Comparison of ENCODE assay signal across 8 cellular contexts in genomic region chr2:219560037-219560892, GRCh38. TPM values are rescaled to one million over a fixed set of nuclear protein-coding genes. Genes with fewer than 3 reads are reported as not detected.
DNase-seq lines count a peak whose midpoint lies in the region; ATAC-seq and TF ChIP-seq lines count a peak whose summit lies in the region.

No MANE protein-coding gene starts in this region.

- peak; percentile 21 for DNase-seq in activated CD4-positive, alpha-beta memory T cell treated with anti-CD3 and anti-CD28 coated beads for 36 hours
- DNase-seq in activated CD4-positive, alpha-beta memory T cell treated with anti-CD3 and anti-CD28 coated beads, Interleukin-2, amount 10 ng/mL, durations not matched to agents 7 days and 5 days, result no peak
- peak; percentile 35 for DNase-seq in OCI-M1 (lab: John Stamatoyannopoulos, UW)
- DNase-seq in fibroblast of villous mesenchyme (ENCODE audit: low read depth), result no peak
- DNase-seq in stimulated activated CD8-positive, alpha-beta memory T cell treated with anti-CD3 and anti-CD28 coated beads, Interleukin-4, amount 100 ng/mL, for 48 hours, result peak; percentile 37
- no peak for DNase-seq in HAP-1 (ENCODE audit: low spot score in 2 of 2)

- POLR2A ChIA-PET in activated CD4-positive, alpha-beta memory T cell treated with anti-CD3 and anti-CD28 coated beads for 36 hours (lab: Charles Lee), result no interaction called here
- POLR2A ChIA-PET in activated CD4-positive, alpha-beta memory T cell treated with anti-CD3 and anti-CD28 coated beads, Interleukin-2, amount 10 ng/mL, durations not matched to agents 7 days and 5 days (lab: Charles Lee), result no interaction called here

- in situ Hi-C loops in HAP-1 (cut with MboI; ENCODE audit: low sequenced_read_pairs), result no loop called here

- intact Hi-C loops in activated CD4-positive, alpha-beta memory T cell treated with anti-CD3 and anti-CD28 coated beads for 36 hours (cut with micrococcal nuclease), result no loop called here

- CTCF ChIA-PET in activated CD4-positive, alpha-beta memory T cell treated with anti-CD3 and anti-CD28 coated beads for 36 hours (lab: Charles Lee), result interaction anchor here (0.6 to 6.0 kb wide), 20 partner anchors 8 to 172 kb away, joined by 3 to 73 read pairs (median 4); partner anchors contain the start of genes CHPF, DNPEP, INHA and OBSL1
- CTCF ChIA-PET in activated CD4-positive, alpha-beta memory T cell treated with anti-CD3 and anti-CD28 coated beads, Interleukin-2, amount 10 ng/mL, durations not matched to agents 7 days and 5 days (lab: Charles Lee), result interaction anchor here (0.6 to 3.6 kb wide), 14 partner anchors 9 to 91 kb away, joined by 3 to 34 read pairs (median 4); partner anchors contain the start of genes CHPF, GMPPA, OBSL1 and TMEM198

- H3K9me3 Mint-ChIP-seq in activated CD4-positive, alpha-beta memory T cell treated with anti-CD3 and anti-CD28 coated beads for 36 hours, result no peaks in the 10 kb centered on the region
- H3K9me3 Mint-ChIP-seq in activated CD4-positive, alpha-beta memory T cell treated with anti-CD3 and anti-CD28 coated beads, Interleukin-2, amount 10 ng/mL, durations not matched to agents 7 days and 5 days, result no peaks in the 10 kb centered on the region

- H3K4me3 ChIP-seq in fibroblast of villous mesenchyme (ENCODE audit: low read depth, low read length) (no peak overlapping the region), HAP-1 (no peak overlapping the region)

- H3K9me3 ChIP-seq in HAP-1, result no peaks in the 10 kb centered on the region

- peaks cover 15% of the 10 kb centered on the region for H3K27me3 Mint-ChIP-seq in activated CD4-positive, alpha-beta memory T cell treated with anti-CD3 and anti-CD28 coated beads for 36 hours
- H3K27me3 Mint-ChIP-seq in activated CD4-positive, alpha-beta memory T cell treated with anti-CD3 and anti-CD28 coated beads, Interleukin-2, amount 10 ng/mL, durations not matched to agents 7 days and 5 days, result no peaks in the 10 kb centered on the region

- ATAC-seq in GM21367 (IDR thresholded peaks at IDR 0.05; ENCODE audit: unreplicated experiment) (no peak), HG02571 (IDR thresholded peaks at IDR 0.05; ENCODE audit: unreplicated experiment) (no peak)

- no peak overlapping the region for H3K4me3 Mint-ChIP-seq in activated CD4-positive, alpha-beta memory T cell treated with anti-CD3 and anti-CD28 coated beads for 36 hours
- H3K4me3 Mint-ChIP-seq in activated CD4-positive, alpha-beta memory T cell treated with anti-CD3 and anti-CD28 coated beads, Interleukin-2, amount 10 ng/mL, durations not matched to agents 7 days and 5 days, result no peak overlapping the region

- no peak overlapping the region for H3K27ac Mint-ChIP-seq in activated CD4-positive, alpha-beta memory T cell treated with anti-CD3 and anti-CD28 coated beads for 36 hours
- H3K27ac Mint-ChIP-seq in activated CD4-positive, alpha-beta memory T cell treated with anti-CD3 and anti-CD28 coated beads, Interleukin-2, amount 10 ng/mL, durations not matched to agents 7 days and 5 days, result no peak overlapping the region

- H3K27me3 ChIP-seq in HAP-1 (ENCODE audit: low read depth), result no peaks in the 10 kb centered on the region

- peak; percentile 65 for TF ChIP-seq CTCF in fibroblast of villous mesenchyme (IDR thresholded peaks at IDR 0.05; ENCODE audit: insufficient read depth, low read depth, low read length)

- H3K4me1 ChIP-seq in HAP-1, result no peaks in the 10 kb centered on the region

- no peaks in the 10 kb centered on the region for H3K4me1 Mint-ChIP-seq in activated CD4-positive, alpha-beta memory T cell treated with anti-CD3 and anti-CD28 coated beads for 36 hours (ENCODE audit: low read depth)
- H3K4me1 Mint-ChIP-seq in activated CD4-positive, alpha-beta memory T cell treated with anti-CD3 and anti-CD28 coated beads, Interleukin-2, amount 10 ng/mL, durations not matched to agents 7 days and 5 days, result no peaks in the 10 kb centered on the region

- peaks cover 3% of the 10 kb centered on the region; the same call in 1 of the 2 replicates for H3K36me3 ChIP-seq in HAP-1 (replicated peaks)

- no peaks in the 10 kb centered on the region for H3K36me3 Mint-ChIP-seq in activated CD4-positive, alpha-beta memory T cell treated with anti-CD3 and anti-CD28 coated beads for 36 hours
- H3K36me3 Mint-ChIP-seq in activated CD4-positive, alpha-beta memory T cell treated with anti-CD3 and anti-CD28 coated beads, Interleukin-2, amount 10 ng/mL, durations not matched to agents 7 days and 5 days (ENCODE audit: low read depth), result no peaks in the 10 kb centered on the region

RNA-seq across cellular contexts. Expression of gene OBSL1, which starts 11.1 kb away (rescaled TPM):
- total RNA-seq in activated CD4-positive, alpha-beta memory T cell treated with anti-CD3 and anti-CD28 coated beads for 36 hours, result under 1 TPM; 0.83 to 0.94 TPM
- not detected for total RNA-seq in activated CD4-positive, alpha-beta memory T cell treated with anti-CD3 and anti-CD28 coated beads, Interleukin-2, amount 10 ng/mL, durations not matched to agents 7 days and 5 days
- total RNA-seq in fibroblast of villous mesenchyme, result 67.0 and 86.8 TPM in 2 replicates

RNA-seq across cellular contexts. Expression of gene INHA, which starts 11.8 kb away (rescaled TPM):
- not detected for total RNA-seq in activated CD4-positive, alpha-beta memory T cell treated with anti-CD3 and anti-CD28 coated beads for 36 hours
- not detected for total RNA-seq in activated CD4-positive, alpha-beta memory T cell treated with anti-CD3 and anti-CD28 coated beads, Interleukin-2, amount 10 ng/mL, durations not matched to agents 7 days and 5 days
- 0.43 and 0.64 TPM in 2 replicates for total RNA-seq in fibroblast of villous mesenchyme

RNA-seq across cellular contexts. Expression of gene TMEM198, which starts 16.4 kb away (rescaled TPM):
- 1 to 10 TPM; 2.6 to 4.4 TPM for total RNA-seq in activated CD4-positive, alpha-beta memory T cell treated with anti-CD3 and anti-CD28 coated beads for 36 hours
- total RNA-seq in activated CD4-positive, alpha-beta memory T cell treated with anti-CD3 and anti-CD28 coated beads, Interleukin-2, amount 10 ng/mL, durations not matched to agents 7 days and 5 days, result 1 to 10 TPM in 1 of 2 experiments, under 1 TPM in 1; 0.95 to 1.0 TPM
- 2.6 and 2.9 TPM in 2 replicates for total RNA-seq in fibroblast of villous mesenchyme

RNA-seq across cellular contexts. Expression of gene CHPF, which starts 16.7 kb away (rescaled TPM):
- 10 to 100 TPM; 19.9 to 21.0 TPM for total RNA-seq in activated CD4-positive, alpha-beta memory T cell treated with anti-CD3 and anti-CD28 coated beads for 36 hours
- total RNA-seq in activated CD4-positive, alpha-beta memory T cell treated with anti-CD3 and anti-CD28 coated beads, Interleukin-2, amount 10 ng/mL, durations not matched to agents 7 days and 5 days, result 10 to 100 TPM; 14.5 to 14.9 TPM
- 196 and 201 TPM in 2 replicates for total RNA-seq in fibroblast of villous mesenchyme

RNA-seq across cellular contexts. Expression of gene STK11IP, which starts 37.4 kb away (rescaled TPM):
- 10 to 100 TPM; 28.7 to 28.9 TPM for total RNA-seq in activated CD4-positive, alpha-beta memory T cell treated with anti-CD3 and anti-CD28 coated beads for 36 hours
- total RNA-seq in activated CD4-positive, alpha-beta memory T cell treated with anti-CD3 and anti-CD28 coated beads, Interleukin-2, amount 10 ng/mL, durations not matched to agents 7 days and 5 days, result 10 to 100 TPM; 28.4 to 31.5 TPM
- total RNA-seq in fibroblast of villous mesenchyme, result 16.4 and 18.7 TPM in 2 replicates

Comparison
In these comparisons a context has a peak if more than half of its experiments do, and no peak if none do; other contexts are left out.
1. DNase-seq: peak in activated CD4-positive, alpha-beta memory T cell treated with anti-CD3 and anti-CD28 coated beads for 36 hours (single experiment), OCI-M1 (single experiment) and stimulated activated CD8-positive, alpha-beta memory T cell treated with anti-CD3 and anti-CD28 coated beads, Interleukin-4, amount 100 ng/mL, for 48 hours (single experiment); none in activated CD4-positive, alpha-beta memory T cell treated with anti-CD3 and anti-CD28 coated beads, Interleukin-2, amount 10 ng/mL, durations not matched to agents 7 days and 5 days (single experiment), fibroblast of villous mesenchyme (single experiment) and HAP-1 (0 of 2).
2. RNA of gene OBSL1, which starts 11.1 kb away (total RNA-seq): 67.0 to 86.8 TPM in fibroblast of villous mesenchyme; 0.83 to 0.94 TPM in activated CD4-positive, alpha-beta memory T cell treated with anti-CD3 and anti-CD28 coated beads for 36 hours and not detected in activated CD4-positive, alpha-beta memory T cell treated with anti-CD3 and anti-CD28 coated beads, Interleukin-2, amount 10 ng/mL, durations not matched to agents 7 days and 5 days; every median in the first group is over 10 times any median in the second.